In genomic region chr2:29601872-29602271, GRCh38 we compare ENCODE assay signal across 1 cellular context.
TF ChIP-seq lines count a peak whose summit lies in the region.

No MANE protein-coding gene starts in this region.

TF ChIP-seq in H1, 55 proteins besides CTCF, POLR2A, EP300 and RAD21:
- TF ChIP-seq USF2 (IDR thresholded peaks at IDR 0.05; ENCODE audit: low read length): no peak
- no peak for TF ChIP-seq EZH2 (IDR thresholded peaks at IDR 0.05; ENCODE audit: low read depth, low read length, severe bottlenecking)
- no peak for TF ChIP-seq E2F6 (IDR thresholded peaks at IDR 0.05)
- TF ChIP-seq TBP (IDR thresholded peaks at IDR 0.05; ENCODE audit: low read depth, low read length): no peak
- TF ChIP-seq CBX8 (IDR thresholded peaks at IDR 0.05; ENCODE audit: borderline replicate concordance, low read depth, low read length): no peak
- no peak for TF ChIP-seq NANOG (IDR thresholded peaks at IDR 0.05; ENCODE audit: insufficient read depth, low read depth, low read length, poor library complexity, severe bottlenecking)
- TF ChIP-seq SIRT6 (IDR thresholded peaks at IDR 0.05; ENCODE audit: low read length): no peak
- TF ChIP-seq SP2 (IDR thresholded peaks at IDR 0.05; ENCODE audit: low read length): no peak
- TF ChIP-seq ASH2L (IDR thresholded peaks at IDR 0.05; ENCODE audit: low read length): no peak
- no peak for TF ChIP-seq KDM1A (IDR thresholded peaks at IDR 0.05; ENCODE audit: borderline replicate concordance, low read length)
- no peak for TF ChIP-seq POU5F1 (IDR thresholded peaks at IDR 0.05; ENCODE audit: low read depth, low read length)
- TF ChIP-seq TEAD4 (IDR thresholded peaks at IDR 0.05; ENCODE audit: low read depth, low read length): no peak
- no peak for TF ChIP-seq GABPA (IDR thresholded peaks at IDR 0.05; ENCODE audit: borderline replicate concordance, insufficient read depth, low read length)
- TF ChIP-seq SRF (IDR thresholded peaks at IDR 0.05; ENCODE audit: low read depth, low read length): no peak
- TF ChIP-seq MAFK (IDR thresholded peaks at IDR 0.05; ENCODE audit: low read depth, low read length): no peak
- TF ChIP-seq CTBP2 (IDR thresholded peaks at IDR 0.05; ENCODE audit: borderline replicate concordance, insufficient read depth, insufficient read length, low read length): no peak
- no peak for TF ChIP-seq BRCA1 (IDR thresholded peaks at IDR 0.05; ENCODE audit: low read depth, low read length)
- TF ChIP-seq CHD2 (IDR thresholded peaks at IDR 0.05; ENCODE audit: low read length): no peak
